In the genomic region with DNA sequence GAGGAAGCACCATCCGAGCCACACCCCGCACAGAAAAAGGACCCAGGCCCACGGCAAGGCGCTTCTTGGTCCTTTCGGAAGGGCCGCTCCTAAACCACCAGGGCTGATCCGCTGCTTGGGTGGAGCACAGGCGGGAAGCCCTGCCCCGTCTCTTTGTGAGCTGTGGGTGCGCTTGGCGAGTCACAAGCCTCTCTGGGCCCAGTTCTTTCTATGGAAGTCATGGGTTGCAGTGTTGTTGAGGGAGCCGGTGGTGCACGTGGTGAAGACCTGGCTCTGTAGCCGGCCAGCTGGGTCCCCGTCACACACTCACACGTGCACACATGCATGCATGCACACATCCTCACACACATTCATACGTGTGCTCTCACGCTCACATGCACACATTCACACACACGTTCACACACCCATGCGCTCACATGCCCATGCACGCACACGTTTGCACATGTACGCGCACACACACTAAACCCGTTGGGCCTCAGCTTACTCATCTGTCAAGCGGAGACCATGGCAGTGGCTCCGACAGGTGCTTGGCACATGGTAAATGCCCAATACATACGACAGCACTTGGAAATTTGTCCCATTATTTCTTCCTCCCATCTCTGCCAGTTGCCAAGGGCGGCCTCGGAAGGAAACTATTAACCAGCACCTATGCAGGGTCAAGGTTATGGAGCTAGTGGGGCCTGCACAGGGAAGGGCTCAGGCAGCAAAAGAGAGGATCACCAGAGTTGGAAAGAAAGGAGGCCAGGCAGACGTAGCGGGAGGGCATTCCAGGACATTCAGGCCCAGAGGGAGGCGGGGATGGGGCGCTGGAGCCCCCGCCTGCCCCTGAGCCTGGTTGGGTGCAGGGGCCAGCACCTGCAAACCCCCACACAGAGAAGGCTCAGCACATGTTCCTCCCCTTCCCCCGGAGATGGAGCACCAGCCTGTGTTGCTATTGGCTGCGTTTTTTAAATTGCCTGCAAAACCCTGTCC, we compare ENCODE assay signal across 3 cellular contexts.
TF ChIP-seq lines count a peak whose summit lies in the region.

No MANE protein-coding gene starts in this region.

TF ChIP-seq in GM23338, 12 proteins besides CTCF, POLR2A, EP300 and RAD21 (continues in another document):
- TF ChIP-seq EZH2 (IDR thresholded peaks at IDR 0.05; ENCODE audit: low read depth, unreplicated experiment) (no peak), POLR2AphosphoS5 (IDR thresholded peaks at IDR 0.05; ENCODE audit: low read depth) (no peak), NANOG (IDR thresholded peaks at IDR 0.05; ENCODE audit: borderline replicate concordance) (no peak), ZNF114 (CRISPR knock-in tag; IDR thresholded peaks at IDR 0.05) (no peak), STAT1 (IDR thresholded peaks at IDR 0.05; ENCODE audit: unreplicated experiment) (no peak)
- TF ChIP-seq, protein P1, sequence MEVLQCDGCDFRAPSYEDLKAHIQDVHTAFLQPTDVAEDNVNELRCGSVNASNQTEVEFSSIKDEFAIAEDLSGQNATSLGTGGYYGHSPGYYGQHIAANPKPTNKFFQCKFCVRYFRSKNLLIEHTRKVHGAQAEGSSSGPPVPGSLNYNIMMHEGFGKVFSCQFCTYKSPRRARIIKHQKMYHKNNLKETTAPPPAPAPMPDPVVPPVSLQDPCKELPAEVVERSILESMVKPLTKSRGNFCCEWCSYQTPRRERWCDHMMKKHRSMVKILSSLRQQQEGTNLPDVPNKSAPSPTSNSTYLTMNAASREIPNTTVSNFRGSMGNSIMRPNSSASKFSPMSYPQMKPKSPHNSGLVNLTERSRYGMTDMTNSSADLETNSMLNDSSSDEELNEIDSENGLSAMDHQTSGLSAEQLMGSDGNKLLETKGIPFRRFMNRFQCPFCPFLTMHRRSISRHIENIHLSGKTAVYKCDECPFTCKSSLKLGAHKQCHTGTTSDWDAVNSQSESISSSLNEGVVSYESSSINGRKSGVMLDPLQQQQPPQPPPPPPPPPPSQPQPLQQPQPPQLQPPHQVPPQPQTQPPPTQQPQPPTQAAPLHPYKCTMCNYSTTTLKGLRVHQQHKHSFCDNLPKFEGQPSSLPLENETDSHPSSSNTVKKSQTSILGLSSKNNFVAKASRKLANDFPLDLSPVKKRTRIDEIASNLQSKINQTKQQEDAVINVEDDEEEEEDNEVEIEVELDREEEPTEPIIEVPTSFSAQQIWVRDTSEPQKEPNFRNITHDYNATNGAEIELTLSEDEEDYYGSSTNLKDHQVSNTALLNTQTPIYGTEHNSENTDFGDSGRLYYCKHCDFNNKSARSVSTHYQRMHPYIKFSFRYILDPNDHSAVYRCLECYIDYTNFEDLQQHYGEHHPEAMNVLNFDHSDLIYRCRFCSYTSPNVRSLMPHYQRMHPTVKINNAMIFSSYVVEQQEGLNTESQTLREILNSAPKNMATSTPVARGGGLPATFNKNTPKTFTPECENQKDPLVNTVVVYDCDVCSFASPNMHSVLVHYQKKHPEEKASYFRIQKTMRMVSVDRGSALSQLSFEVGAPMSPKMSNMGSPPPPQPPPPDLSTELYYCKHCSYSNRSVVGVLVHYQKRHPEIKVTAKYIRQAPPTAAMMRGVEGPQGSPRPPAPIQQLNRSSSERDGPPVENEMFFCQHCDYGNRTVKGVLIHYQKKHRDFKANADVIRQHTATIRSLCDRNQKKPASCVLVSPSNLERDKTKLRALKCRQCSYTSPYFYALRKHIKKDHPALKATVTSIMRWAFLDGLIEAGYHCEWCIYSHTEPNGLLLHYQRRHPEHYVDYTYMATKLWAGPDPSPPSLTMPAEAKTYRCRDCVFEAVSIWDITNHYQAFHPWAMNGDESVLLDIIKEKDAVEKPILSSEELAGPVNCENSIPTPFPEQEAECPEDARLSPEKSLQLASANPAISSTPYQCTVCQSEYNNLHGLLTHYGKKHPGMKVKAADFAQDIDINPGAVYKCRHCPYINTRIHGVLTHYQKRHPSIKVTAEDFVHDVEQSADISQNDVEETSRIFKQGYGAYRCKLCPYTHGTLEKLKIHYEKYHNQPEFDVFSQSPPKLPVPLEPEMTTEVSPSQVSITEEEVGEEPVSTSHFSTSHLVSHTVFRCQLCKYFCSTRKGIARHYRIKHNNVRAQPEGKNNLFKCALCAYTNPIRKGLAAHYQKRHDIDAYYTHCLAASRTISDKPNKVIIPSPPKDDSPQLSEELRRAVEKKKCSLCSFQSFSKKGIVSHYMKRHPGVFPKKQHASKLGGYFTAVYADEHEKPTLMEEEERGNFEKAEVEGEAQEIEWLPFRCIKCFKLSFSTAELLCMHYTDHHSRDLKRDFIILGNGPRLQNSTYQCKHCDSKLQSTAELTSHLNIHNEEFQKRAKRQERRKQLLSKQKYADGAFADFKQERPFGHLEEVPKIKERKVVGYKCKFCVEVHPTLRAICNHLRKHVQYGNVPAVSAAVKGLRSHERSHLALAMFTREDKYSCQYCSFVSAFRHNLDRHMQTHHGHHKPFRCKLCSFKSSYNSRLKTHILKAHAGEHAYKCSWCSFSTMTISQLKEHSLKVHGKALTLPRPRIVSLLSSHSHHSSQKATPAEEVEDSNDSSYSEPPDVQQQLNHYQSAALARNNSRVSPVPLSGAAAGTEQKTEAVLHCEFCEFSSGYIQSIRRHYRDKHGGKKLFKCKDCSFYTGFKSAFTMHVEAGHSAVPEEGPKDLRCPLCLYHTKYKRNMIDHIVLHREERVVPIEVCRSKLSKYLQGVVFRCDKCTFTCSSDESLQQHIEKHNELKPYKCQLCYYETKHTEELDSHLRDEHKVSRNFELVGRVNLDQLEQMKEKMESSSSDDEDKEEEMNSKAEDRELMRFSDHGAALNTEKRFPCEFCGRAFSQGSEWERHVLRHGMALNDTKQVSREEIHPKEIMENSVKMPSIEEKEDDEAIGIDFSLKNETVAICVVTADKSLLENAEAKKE (CRISPR knock-in tag; IDR thresholded peaks at IDR 0.05): no peak

TF ChIP-seq in IMR-90, 13 proteins besides CTCF, POLR2A, EP300 and RAD21:
- TF ChIP-seq CEBPB (IDR thresholded peaks at IDR 0.05; ENCODE audit: low read depth, low read length) (no peak), SMC3 (IDR thresholded peaks at IDR 0.05; ENCODE audit: low read depth, low read length) (no peak)
- TF ChIP-seq, protein P2, sequence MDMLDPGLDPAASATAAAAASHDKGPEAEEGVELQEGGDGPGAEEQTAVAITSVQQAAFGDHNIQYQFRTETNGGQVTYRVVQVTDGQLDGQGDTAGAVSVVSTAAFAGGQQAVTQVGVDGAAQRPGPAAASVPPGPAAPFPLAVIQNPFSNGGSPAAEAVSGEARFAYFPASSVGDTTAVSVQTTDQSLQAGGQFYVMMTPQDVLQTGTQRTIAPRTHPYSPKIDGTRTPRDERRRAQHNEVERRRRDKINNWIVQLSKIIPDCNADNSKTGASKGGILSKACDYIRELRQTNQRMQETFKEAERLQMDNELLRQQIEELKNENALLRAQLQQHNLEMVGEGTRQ (IDR thresholded peaks at IDR 0.05; ENCODE audit: low read depth, low read length): no peak

TF ChIP-seq in GM12878, 131 proteins besides CTCF, POLR2A, EP300 and RAD21:
- TF ChIP-seq BCL3 (IDR thresholded peaks at IDR 0.05; ENCODE audit: borderline replicate concordance, insufficient read depth, low read depth, low read length, poor library complexity, severe bottlenecking) (peak; percentile 98), RAD51 (IDR thresholded peaks at IDR 0.05) (no peak), ETV6 (conservative IDR thresholded peaks at IDR 0.05 in 1 of 2, IDR thresholded peaks at IDR 0.05 in 1 of 2; ENCODE audit: borderline replicate concordance in 1 of 2, low read depth in 1 of 2) (no peak), NFIC (IDR thresholded peaks at IDR 0.05; ENCODE audit: low read depth, low read length) (peak; percentile 35; the same call in 1 of the 2 replicates), MTA2 (IDR thresholded peaks at IDR 0.05; ENCODE audit: low read depth) (no peak), TCF3 (IDR thresholded peaks at IDR 0.05; ENCODE audit: borderline replicate concordance, insufficient read depth, low read depth, low read length) (peak; percentile 56; the same call in 1 of the 2 replicates), HDGF (IDR thresholded peaks at IDR 0.05) (no peak), SREBF1 (IDR thresholded peaks at IDR 0.05; ENCODE audit: low read length) (no peak)
- TF ChIP-seq, protein P3, sequence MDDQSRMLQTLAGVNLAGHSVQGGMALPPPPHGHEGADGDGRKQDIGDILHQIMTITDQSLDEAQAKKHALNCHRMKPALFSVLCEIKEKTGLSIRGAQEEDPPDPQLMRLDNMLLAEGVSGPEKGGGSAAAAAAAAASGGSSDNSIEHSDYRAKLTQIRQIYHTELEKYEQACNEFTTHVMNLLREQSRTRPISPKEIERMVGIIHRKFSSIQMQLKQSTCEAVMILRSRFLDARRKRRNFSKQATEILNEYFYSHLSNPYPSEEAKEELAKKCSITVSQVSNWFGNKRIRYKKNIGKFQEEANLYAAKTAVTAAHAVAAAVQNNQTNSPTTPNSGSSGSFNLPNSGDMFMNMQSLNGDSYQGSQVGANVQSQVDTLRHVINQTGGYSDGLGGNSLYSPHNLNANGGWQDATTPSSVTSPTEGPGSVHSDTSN (IDR thresholded peaks at IDR 0.05; ENCODE audit: insufficient replicate concordance, low read depth, low read length): peak; percentile 48
